Comparison of ENCODE assay signal across 10 cellular contexts in genomic region chr10:3625959-3626751, GRCh38.
DNase-seq lines count a peak whose midpoint lies in the region; ATAC-seq and TF ChIP-seq lines count a peak whose summit lies in the region.
"Had no signal": no experiment of that assay in that cellular context is flagged by ENCODE, and none has a peak within 500 bp of the region (broad histone marks: within the 10 kb centered on the region; RNA-seq: fewer than 3 reads in every experiment).

No MANE protein-coding gene starts in this region.

- H3K36me3 ChIP-seq in IMR-90 (ENCODE audit: control insufficient read depth, insufficient read depth, low read length): no peaks in the 10 kb centered on the region
- H3K36me3 ChIP-seq: heart left ventricle, tibial nerve had no signal

- DNase-seq in HCEC 1CT (peak; percentile 97), IMR-90 (peak; percentile 95), hepatic stellate cell (ENCODE audit: low spot score) (peak; percentile 31), NCI-H187 (lab: John Stamatoyannopoulos, UW) (no peak), retina (no peak), left ventricle myocardium superior (no peak)
- DNase-seq: heart left ventricle had no signal

- in situ Hi-C loops in IMR-90 (cut with MboI; ENCODE audit: low sequenced_read_pairs): loop anchor here (10.0 kb wide), 1 partner anchor 161 kb away; no protein-coding TSS in a partner anchor

- H3K23ac ChIP-seq in IMR-90 (ENCODE audit: low read depth, low read length): no peak overlapping the region

- intact Hi-C loops in IMR-90 (cut with micrococcal nuclease): loop anchor here (2.0 to 10.0 kb wide), 4 partner anchors 87 to 1139 kb away; no protein-coding TSS in a partner anchor
- intact Hi-C loops in left ventricle myocardium superior (cut with micrococcal nuclease): no loop called here

- H3K18ac ChIP-seq in IMR-90 (ENCODE audit: low read depth, low read length): peak overlapping the region; percentile 67

- H3K4me2 ChIP-seq in IMR-90 (ENCODE audit: low read depth, low read length): peak overlapping the region; percentile 48; the same call in 1 of the 2 replicates

- dilution Hi-C loops in IMR-90 (cut with HindIII; ENCODE audit: low sequenced_read_pairs, unreplicated experiment): no loop called here

- no TSS peak for BruUV-seq in IMR-90 (replicated peaks; lab: Mats Ljungman, UMichigan)

- H2AFZ ChIP-seq in IMR-90 (replicated peaks; ENCODE audit: low read length, poor library complexity): no peak overlapping the region

- no peak overlapping the region for H2AK9ac ChIP-seq in IMR-90 (replicated peaks; ENCODE audit: low read depth, low read length, poor library complexity)

- POLR2A ChIA-PET in IMR-90 (lab: Charles Lee; ENCODE audit: unreplicated experiment): no interaction called here

- H2BK20ac ChIP-seq in IMR-90 (ENCODE audit: low read depth, low read length): peak overlapping the region; percentile 60; the same call in 1 of the 2 replicates

- ATAC-seq in GM18517 (IDR thresholded peaks at IDR 0.05; ENCODE audit: unreplicated experiment) (peak; percentile 75), IMR-90 (ENCODE audit: low read depth) (peak; percentile 84), HG03025 (IDR thresholded peaks at IDR 0.05; ENCODE audit: low FRiP score, unreplicated experiment) (no peak), left ventricle myocardium superior (no peak)
- ATAC-seq: heart left ventricle had no signal

- H3K79me1 ChIP-seq in IMR-90 (ENCODE audit: low read depth in 1 of 2, low read length in 2 of 2): no peaks in the 10 kb centered on the region; a peak in 1 of 4 replicates

- H4K20me1 ChIP-seq in IMR-90 (ENCODE audit: insufficient read depth, low read length): no peaks in the 10 kb centered on the region

- peak overlapping the region; percentile 80 for H2BK120ac ChIP-seq in IMR-90 (ENCODE audit: low read depth, low read length)

- H3K9me3 ChIP-seq in IMR-90 (ENCODE audit: control insufficient read depth, insufficient read depth, low read length): no peaks in the 10 kb centered on the region

- peaks cover 9% of the 10 kb centered on the region; the same call in 1 of the 2 replicates for H3K9me1 ChIP-seq in IMR-90 (ENCODE audit: insufficient read depth, low read length)

- H2AK5ac ChIP-seq in IMR-90 (ENCODE audit: low read depth, low read length): peak overlapping the region; percentile 54

- peak overlapping the region; percentile 54; the same call in 1 of the 2 replicates for H3K14ac ChIP-seq in IMR-90 (replicated peaks; ENCODE audit: low read depth, low read length)

- CTCF ChIA-PET in IMR-90 (lab: Yijun Ruan, JAX): no interaction called here

- TF ChIP-seq CTCF in IMR-90 (conservative IDR thresholded peaks at IDR 0.05; ENCODE audit: low read depth, low read length): no peak

- peak overlapping the region; percentile 87 for H4K5ac ChIP-seq in IMR-90 (ENCODE audit: low read depth, low read length)

- H2BK15ac ChIP-seq in IMR-90 (ENCODE audit: low read depth, low read length): peak overlapping the region; percentile 55; the same call in 2 of the 3 replicates

- TF ChIP-seq POLR2A in IMR-90 (IDR thresholded peaks at IDR 0.05; ENCODE audit: low read depth, low read length): no peak

- H3K9ac ChIP-seq in IMR-90 (ENCODE audit: low read depth, low read length): no peak overlapping the region

- H3K56ac ChIP-seq in IMR-90 (ENCODE audit: extremely low read depth, insufficient read depth, low read length): no peak overlapping the region

- H3K4me1 ChIP-seq in IMR-90 (ENCODE audit: control insufficient read depth, insufficient read depth, low read length): peaks cover 11% of the 10 kb centered on the region

- peak overlapping the region; percentile 23; the same call in 1 of the 2 replicates for H3K27ac ChIP-seq in IMR-90 (ENCODE audit: insufficient read depth, low read length)
- H3K27ac ChIP-seq: heart left ventricle had no signal

- TF ChIP-seq RAD21 in IMR-90 (IDR thresholded peaks at IDR 0.05; ENCODE audit: low read length): no peak

- peak overlapping the region; percentile 14; the same call in 1 of the 2 replicates for H4K91ac ChIP-seq in IMR-90 (ENCODE audit: insufficient read depth, low read depth, low read length)

- H4K8ac ChIP-seq in IMR-90 (ENCODE audit: low read depth in 2 of 2, low read length in 2 of 2): 0 out of 4 replicates have a peak overlapping the region, but pooled peaks of 1 of the 2 experiments have one; percentile 16

- no peaks in the 10 kb centered on the region for H3K27me3 ChIP-seq in IMR-90 (ENCODE audit: control insufficient read depth, insufficient read depth, low read length)
- H3K27me3 ChIP-seq: heart left ventricle, tibial nerve had no signal

- H3K4ac ChIP-seq in IMR-90 (ENCODE audit: low read depth, low read length): peak overlapping the region; percentile 76

- H2BK5ac ChIP-seq in IMR-90 (ENCODE audit: low read depth, low read length, poor library complexity, severe bottlenecking): peak overlapping the region; percentile 64

- no peak overlapping the region for H3K4me3 ChIP-seq in IMR-90 (ENCODE audit: insufficient read depth, low read depth, low read length)
- H3K4me3 ChIP-seq: heart left ventricle, tibial nerve had no signal

- WGBS in IMR-90 (ENCODE audit: extremely low coverage in 2 of 2, insufficient read length in 1 of 2), 2 experiments: 42% methylated on average over 2 of the region's 11 CpGs; no CpG with 5 or more reads in 1 of the 2 experiments

TF ChIP-seq in IMR-90, 13 proteins besides CTCF, POLR2A, EP300 and RAD21:
- peak; percentile 91 for TF ChIP-seq CEBPB (IDR thresholded peaks at IDR 0.05; ENCODE audit: low read depth, low read length)
- peak; percentile 80 for TF ChIP-seq FOS (IDR thresholded peaks at IDR 0.05; ENCODE audit: low read depth, low read length)
- TF ChIP-seq RCOR1 (IDR thresholded peaks at IDR 0.05; ENCODE audit: insufficient replicate concordance, low read length): peak; percentile 49
- no peak for TF ChIP-seq ELK1 (IDR thresholded peaks at IDR 0.05; ENCODE audit: borderline replicate concordance, low read depth, low read length)

Comparison
In these comparisons a context has a peak if more than half of its experiments do, and no peak if none do; other contexts are left out.
1. ATAC-seq: peak in GM18517 (single experiment) and IMR-90 (single experiment); none in HG03025 (single experiment) and left ventricle myocardium superior (single experiment).
2. DNase-seq: peak in HCEC 1CT (single experiment), IMR-90 (single experiment) and hepatic stellate cell (single experiment); none in NCI-H187 (0 of 2), retina (single experiment) and left ventricle myocardium superior (single experiment).